Comparison of ENCODE assay signal across 26 cellular contexts in the genomic region with DNA sequence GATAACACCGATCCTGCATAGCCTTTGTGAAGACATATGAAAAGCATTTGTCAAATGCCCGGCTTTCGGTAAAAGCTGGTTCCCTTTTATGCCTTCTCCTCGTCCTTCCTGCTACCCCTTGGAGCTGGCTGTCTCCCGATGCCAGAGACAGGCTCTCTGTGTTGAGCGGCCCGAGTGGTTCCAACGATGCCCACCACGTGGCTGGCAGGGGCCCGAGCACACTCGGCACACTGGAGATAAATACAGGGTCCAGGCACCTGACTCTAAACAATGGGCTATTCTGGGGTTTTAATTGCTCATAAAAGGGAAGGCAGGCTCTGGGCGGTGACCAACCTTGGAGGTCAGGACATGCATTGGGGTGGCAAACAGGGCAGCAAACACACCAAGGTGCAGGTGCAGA.
DNase-seq lines count a peak whose midpoint lies in the region; ATAC-seq and TF ChIP-seq lines count a peak whose summit lies in the region.
"Had no signal": no experiment of that assay in that cellular context is flagged by ENCODE, and none has a peak within 500 bp of the region (broad histone marks: within the 10 kb centered on the region; RNA-seq: fewer than 3 reads in every experiment).

No MANE protein-coding gene starts in this region.

- H3K27ac Mint-ChIP-seq in activated B cell treated with CpG ODN at 0.5 μM for 24 hours: no peak overlapping the region
- no peak overlapping the region for H3K27ac Mint-ChIP-seq in activated CD4-positive, alpha-beta memory T cell treated with anti-CD3 and anti-CD28 coated beads for 36 hours
- H3K27ac Mint-ChIP-seq: CD4-positive, CD25-positive, alpha-beta regulatory T cell; GM23338; H9 had no signal

- DNase-seq in NCI-H1417 (lab: John Stamatoyannopoulos, UW): peak in 2 of 3 experiments; percentile 28 to 75
- no peak for DNase-seq in NCI-H1417 treated with DMSO at 0.1 percent for 48 hours (lab: John Stamatoyannopoulos, UW)
- DNase-seq in activated B cell treated with CpG ODN at 0.5 μM for 24 hours: peak; percentile 8
- peak; percentile 15 for DNase-seq in midbrain (lab: John Stamatoyannopoulos, UW)
- peak; percentile 27 for DNase-seq in superior temporal gyrus (ENCODE audit: extremely low spot score)
- no peak for DNase-seq in NCI-H2171 (lab: John Stamatoyannopoulos, UW)
- DNase-seq in activated CD4-positive, alpha-beta memory T cell treated with anti-CD3 and anti-CD28 coated beads for 36 hours: no peak
- DNase-seq: BE2C; CD4-positive, CD25-positive, alpha-beta regulatory T cell; DMS53; H9; Karpas-422; NCI-H1092; NCI-H146; NCI-H1930; NCI-H2107; NCI-H446 treated with DMSO at 0.1 percent for 48 hours; NCI-H526; PC-9; SJCRH30 had no signal

- no peaks in the 10 kb centered on the region for H3K36me3 Mint-ChIP-seq in activated B cell treated with CpG ODN at 0.5 μM for 24 hours (ENCODE audit: low read depth)
- H3K36me3 Mint-ChIP-seq in activated CD4-positive, alpha-beta memory T cell treated with anti-CD3 and anti-CD28 coated beads for 36 hours: peaks cover 4% of the 10 kb centered on the region

- TF ChIP-seq CTCF in activated B cell treated with CpG ODN at 0.5 μM for 24 hours (IDR thresholded peaks at IDR 0.05): no peak

- H3K27me3 Mint-ChIP-seq in activated B cell treated with CpG ODN at 0.5 μM for 24 hours: no peaks in the 10 kb centered on the region
- H3K27me3 Mint-ChIP-seq in activated CD4-positive, alpha-beta memory T cell treated with anti-CD3 and anti-CD28 coated beads for 36 hours: no peaks in the 10 kb centered on the region
- H3K27me3 Mint-ChIP-seq: CD4-positive, CD25-positive, alpha-beta regulatory T cell had no signal

- intact Hi-C loops in activated B cell treated with CpG ODN at 0.5 μM for 24 hours (cut with micrococcal nuclease): no loop called here
- intact Hi-C loops in activated CD4-positive, alpha-beta memory T cell treated with anti-CD3 and anti-CD28 coated beads for 36 hours (cut with micrococcal nuclease): no loop called here

- POLR2A ChIA-PET in activated B cell treated with CpG ODN at 0.5 μM for 24 hours (lab: Charles Lee): no interaction called here
- POLR2A ChIA-PET in activated CD4-positive, alpha-beta memory T cell treated with anti-CD3 and anti-CD28 coated beads for 36 hours (lab: Charles Lee): no interaction called here

- no peak overlapping the region for H3K4me3 Mint-ChIP-seq in activated B cell treated with CpG ODN at 0.5 μM for 24 hours
- H3K4me3 Mint-ChIP-seq in activated CD4-positive, alpha-beta memory T cell treated with anti-CD3 and anti-CD28 coated beads for 36 hours: no peak overlapping the region
- H3K4me3 Mint-ChIP-seq: CD4-positive, CD25-positive, alpha-beta regulatory T cell; GM23338; H9 had no signal

- peaks cover 17% of the 10 kb centered on the region for H3K4me1 Mint-ChIP-seq in activated B cell treated with CpG ODN at 0.5 μM for 24 hours
- H3K4me1 Mint-ChIP-seq in activated CD4-positive, alpha-beta memory T cell treated with anti-CD3 and anti-CD28 coated beads for 36 hours (ENCODE audit: low read depth): peaks cover 6% of the 10 kb centered on the region

- CTCF ChIA-PET in activated B cell treated with CpG ODN at 0.5 μM for 24 hours (lab: Charles Lee): no interaction called here
- CTCF ChIA-PET in activated CD4-positive, alpha-beta memory T cell treated with anti-CD3 and anti-CD28 coated beads for 36 hours (lab: Charles Lee): no interaction called here

- H3K9me3 Mint-ChIP-seq in activated B cell treated with CpG ODN at 0.5 μM for 24 hours: no peaks in the 10 kb centered on the region
- H3K9me3 Mint-ChIP-seq in activated CD4-positive, alpha-beta memory T cell treated with anti-CD3 and anti-CD28 coated beads for 36 hours: no peaks in the 10 kb centered on the region
- H3K9me3 Mint-ChIP-seq: GM23338, H9 had no signal

- no peak for ATAC-seq in activated B cell treated with CpG ODN at 0.5 μM for 24 hours (ENCODE audit: low read depth)
- no peak for ATAC-seq in HG03196 (IDR thresholded peaks at IDR 0.05; ENCODE audit: unreplicated experiment)
- ATAC-seq: GM12878, GM23338, HepG2, Right ventricle myocardium inferior, SK-N-SH treated with all-trans-retinoic acid at 6 μM for 48 hours had no signal

Comparison
In these comparisons a context has a peak if more than half of its experiments do, and no peak if none do; other contexts are left out.
1. DNase-seq: peak in NCI-H1417 (2 of 3), activated B cell treated with CpG ODN at 0.5 μM for 24 hours (single experiment), midbrain (single experiment) and superior temporal gyrus (single experiment); none in NCI-H1417 treated with DMSO at 0.1 percent for 48 hours (single experiment), NCI-H2171 (single experiment) and activated CD4-positive, alpha-beta memory T cell treated with anti-CD3 and anti-CD28 coated beads for 36 hours (single experiment).